9 cellular contexts compared by ENCODE assay signal in genomic region chrX:123803331-123803983, GRCh38. TPM values are rescaled to one million over a fixed set of nuclear protein-coding genes. Genes with fewer than 3 reads are reported as not detected.
DNase-seq lines count a peak whose midpoint lies in the region; ATAC-seq and TF ChIP-seq lines count a peak whose summit lies in the region.
"Had no signal": no experiment of that assay in that cellular context is flagged by ENCODE, and none has a peak within 500 bp of the region (broad histone marks: within the 10 kb centered on the region; RNA-seq: fewer than 3 reads in every experiment).

No MANE protein-coding gene starts in this region.

- peak; percentile 55 for ATAC-seq in HG02798 (IDR thresholded peaks at IDR 0.05; ENCODE audit: poor library complexity, unreplicated experiment)
- peak; percentile 92 for ATAC-seq in foreskin keratinocyte
- peak; percentile 92 for ATAC-seq in stimulated activated naive CD8-positive, alpha-beta T cell treated with anti-CD3 and anti-CD28 coated beads, Interleukin-15, Interleukin-2, amounts not matched to agents 100 U/mL and 50 U/mL, for 24 hours

- in situ Hi-C loops in G401 (cut with HindIII; ENCODE audit: low sequenced_read_pairs), result no loop called here

- no peak overlapping the region for H3K27ac ChIP-seq in foreskin keratinocyte
- H3K27ac ChIP-seq: dorsolateral prefrontal cortex had no signal

- no peaks in the 10 kb centered on the region for H3K4me1 ChIP-seq in foreskin keratinocyte

- TF ChIP-seq CTCF in foreskin keratinocyte (conservative IDR thresholded peaks at IDR 0.05), result no peak

- no peaks in the 10 kb centered on the region for H3K27me3 ChIP-seq in foreskin keratinocyte

- DNase-seq in activated T-cell treated with anti-CD3 and anti-CD28 coated beads for 24 hours (ENCODE audit: low read depth), result peak; percentile 2
- no peak for DNase-seq in activated T-cell treated with anti-CD3 and anti-CD28 coated beads for 4 hours
- DNase-seq in NCI-H1930 (lab: John Stamatoyannopoulos, UW), result peak; percentile 37 to 50
- DNase-seq in UCSD-AML1 (lab: John Stamatoyannopoulos, UW; ENCODE audit: unreplicated experiment), result peak; percentile 15
- DNase-seq in foreskin keratinocyte, result peak; percentile 69 to 79
- DNase-seq in stimulated activated naive CD8-positive, alpha-beta T cell treated with anti-CD3 and anti-CD28 coated beads, Interleukin-15, Interleukin-2, amounts not matched to agents 100 U/mL and 50 U/mL, for 24 hours, result peak; percentile 4
- no peak for DNase-seq in G401 (ENCODE audit: low spot score)

RNA-seq across cellular contexts. Expression of gene XIAP, which starts 56.4 kb away (rescaled TPM):
- total RNA-seq in foreskin keratinocyte, result 24.9 and 26.0 TPM in 2 replicates
- 7.8 and 8.2 TPM in 2 replicates for polyA plus RNA-seq in foreskin keratinocyte
- 15.8 and 19.9 TPM in 2 replicates for total RNA-seq in G401 (2014; rRNA removed; shearing (Covaris generic))

Comparison
In these comparisons a context has a peak if more than half of its experiments do, and no peak if none do; other contexts are left out.
1. DNase-seq: peak in activated T-cell treated with anti-CD3 and anti-CD28 coated beads for 24 hours (single experiment), NCI-H1930 (2 of 2), UCSD-AML1 (single experiment), foreskin keratinocyte (2 of 2) and stimulated activated naive CD8-positive, alpha-beta T cell treated with anti-CD3 and anti-CD28 coated beads, Interleukin-15, Interleukin-2, amounts not matched to agents 100 U/mL and 50 U/mL, for 24 hours (single experiment); none in activated T-cell treated with anti-CD3 and anti-CD28 coated beads for 4 hours (single experiment) and G401 (single experiment).
2. Peak in every context shown above with its lines, with median percentiles within 50 percentile points of each other: ATAC-seq.